ENCODE assay signal across 12 cellular contexts in genomic region chr6:24864345-24864744, GRCh38.
DNase-seq lines count a peak whose midpoint lies in the region; ATAC-seq and TF ChIP-seq lines count a peak whose summit lies in the region.
"Had no signal": no experiment of that assay in that cellular context is flagged by ENCODE, and none has a peak within 500 bp of the region (broad histone marks: within the 10 kb centered on the region; RNA-seq: fewer than 3 reads in every experiment).

No MANE protein-coding gene starts in this region.

- H3K36me3 Mint-ChIP-seq in activated CD4-positive, alpha-beta T cell treated with anti-CD3 and anti-CD28 coated beads for 36 hours (ENCODE audit: low read depth): peaks cover 61% of the 10 kb centered on the region
- peaks cover 24 to 70% (median 57%) of the 10 kb centered on the region in 5 donors for H3K36me3 Mint-ChIP-seq in naive thymus-derived CD4-positive, alpha-beta T cell

- H3K27ac ChIP-seq in WERI-Rb-1: peak overlapping the region; percentile 32
- H3K27ac ChIP-seq in naive thymus-derived CD4-positive, alpha-beta T cell (ENCODE audit: low read depth, low read length): peak overlapping the region; percentile 58
- H3K27ac ChIP-seq: A549 had no signal

- POLR2A ChIA-PET in activated CD4-positive, alpha-beta T cell treated with anti-CD3 and anti-CD28 coated beads for 36 hours (lab: Charles Lee): interaction anchor here (0.7 kb wide), 1 partner anchor 18 kb away, joined by 3 read pairs; no protein-coding TSS in a partner anchor
- POLR2A ChIA-PET in naive thymus-derived CD4-positive, alpha-beta T cell (lab: Charles Lee): interaction anchor here (0.6 to 1.9 kb wide), 7 partner anchors 9 to 127 kb away, joined by 3 to 7 read pairs (median 3); partner anchors contain the start of gene RIPOR2

- H3K4me1 ChIP-seq in naive thymus-derived CD4-positive, alpha-beta T cell (ENCODE audit: control insufficient read depth in 2 of 2, insufficient read depth in 2 of 2, low read length in 2 of 2): peaks cover 45 to 84% of the 10 kb centered on the region in 2 donors
- H3K4me1 ChIP-seq: A549 had no signal

- intact Hi-C loops in activated CD4-positive, alpha-beta T cell treated with anti-CD3 and anti-CD28 coated beads for 36 hours (cut with DNase I, micrococcal nuclease): no loop called here
- intact Hi-C loops in naive thymus-derived CD4-positive, alpha-beta T cell (cut with micrococcal nuclease): no loop called here

- peak overlapping the region; percentile 84 for H3K27ac Mint-ChIP-seq in activated CD4-positive, alpha-beta T cell treated with anti-CD3 and anti-CD28 coated beads for 36 hours
- peak overlapping the region in 8 of 9 donors; percentile 86 to 98 (median 96) for H3K27ac Mint-ChIP-seq in naive thymus-derived CD4-positive, alpha-beta T cell
- H3K27ac Mint-ChIP-seq: activated naive CD8-positive, alpha-beta T cell treated with anti-CD3 and anti-CD28 coated beads, Interleukin-2, amount 10 ng/mL, durations not matched to agents 7 days and 5 days had no signal

- H3K4me3 ChIP-seq in WERI-Rb-1 (ENCODE audit: low read depth, low read length): no peak overlapping the region
- no peak overlapping the region for H3K4me3 ChIP-seq in naive thymus-derived CD4-positive, alpha-beta T cell (ENCODE audit: low read length)
- H3K4me3 ChIP-seq: A549 had no signal

- H3K9me3 Mint-ChIP-seq in activated CD4-positive, alpha-beta T cell treated with anti-CD3 and anti-CD28 coated beads for 36 hours (ENCODE audit: low read depth): no peaks in the 10 kb centered on the region
- no peaks in the 10 kb centered on the region for H3K9me3 Mint-ChIP-seq in naive thymus-derived CD4-positive, alpha-beta T cell
- H3K9me3 Mint-ChIP-seq: activated naive CD8-positive, alpha-beta T cell treated with anti-CD3 and anti-CD28 coated beads, Interleukin-2, amount 10 ng/mL, durations not matched to agents 7 days and 5 days had no signal

- H3K27me3 Mint-ChIP-seq in activated CD4-positive, alpha-beta T cell treated with anti-CD3 and anti-CD28 coated beads for 36 hours: no peaks in the 10 kb centered on the region
- no peaks in the 10 kb centered on the region for H3K27me3 Mint-ChIP-seq in naive thymus-derived CD4-positive, alpha-beta T cell
- H3K27me3 Mint-ChIP-seq: activated naive CD8-positive, alpha-beta T cell treated with anti-CD3 and anti-CD28 coated beads, Interleukin-2, amount 10 ng/mL, durations not matched to agents 7 days and 5 days had no signal

- peaks cover 88% of the 10 kb centered on the region for H3K4me1 Mint-ChIP-seq in activated CD4-positive, alpha-beta T cell treated with anti-CD3 and anti-CD28 coated beads for 36 hours
- H3K4me1 Mint-ChIP-seq in naive thymus-derived CD4-positive, alpha-beta T cell: peaks cover 54 to 100% (median 94%) of the 10 kb centered on the region in 7 donors

- ATAC-seq in activated CD4-positive, alpha-beta T cell treated with anti-CD3 and anti-CD28 coated beads for 36 hours: no peak
- ATAC-seq in naive thymus-derived CD4-positive, alpha-beta T cell: no peak
- no peak for ATAC-seq in GM21390 (IDR thresholded peaks at IDR 0.05; ENCODE audit: unreplicated experiment)
- ATAC-seq: A549 had no signal

- DNase-seq in activated CD4-positive, alpha-beta T cell treated with anti-CD3 and anti-CD28 coated beads for 36 hours: no peak
- DNase-seq in activated CD4-positive, alpha-beta T cell treated with anti-CD3 and anti-CD28 coated beads, Interleukin-2, amount 50 U/mL, for 48 hours: no peak
- DNase-seq in NCI-H1694 (lab: John Stamatoyannopoulos, UW): peak; percentile 93
- DNase-seq in WERI-Rb-1: peak; percentile 53
- DNase-seq in naive thymus-derived CD4-positive, alpha-beta T cell: no peak
- DNase-seq in activated gamma-delta T cell (lab: John Stamatoyannopoulos, UW): no peak
- DNase-seq in NCI-H345 (lab: John Stamatoyannopoulos, UW): no peak
- DNase-seq: activated naive CD8-positive, alpha-beta T cell treated with anti-CD3 and anti-CD28 coated beads, Interleukin-2, amount 10 ng/mL, durations not matched to agents 7 days and 5 days; nucleus accumbens; stimulated activated CD4-positive, alpha-beta T cell treated with anti-CD3 and anti-CD28 coated beads, Interleukin-1b, Interleukin-23, amount 100 ng/mL, for 48 hours had no signal

- H3K9me3 ChIP-seq in WERI-Rb-1 (ENCODE audit: severe bottlenecking): peaks cover 2% of the 10 kb centered on the region
- no peaks in the 10 kb centered on the region for H3K9me3 ChIP-seq in naive thymus-derived CD4-positive, alpha-beta T cell (ENCODE audit: control insufficient read depth in 2 of 3, low read length in 3 of 3)
- H3K9me3 ChIP-seq: A549 had no signal

- H3K36me3 ChIP-seq in WERI-Rb-1: no peaks in the 10 kb centered on the region
- peaks cover 47 to 81% (median 79%) of the 10 kb centered on the region in 3 experiments for H3K36me3 ChIP-seq in naive thymus-derived CD4-positive, alpha-beta T cell (ENCODE audit: control insufficient read depth in 2 of 3, insufficient read depth in 3 of 3, low read length in 3 of 3)

- CTCF ChIA-PET in activated CD4-positive, alpha-beta T cell treated with anti-CD3 and anti-CD28 coated beads for 36 hours (lab: Charles Lee): interaction anchor here (0.5 to 1.8 kb wide), 7 partner anchors 8 to 199 kb away, joined by 3 to 7 read pairs (median 5); no protein-coding TSS in a partner anchor
- CTCF ChIA-PET in naive thymus-derived CD4-positive, alpha-beta T cell (lab: Charles Lee): interaction anchor here (0.8 to 2.6 kb wide), 4 partner anchors 15 to 153 kb away, joined by 3 to 10 read pairs (median 5); no protein-coding TSS in a partner anchor

- no peak for TF ChIP-seq CTCF in WERI-Rb-1 (IDR thresholded peaks at IDR 0.05; ENCODE audit: low read depth, low read length)

- H3K4me3 Mint-ChIP-seq in activated CD4-positive, alpha-beta T cell treated with anti-CD3 and anti-CD28 coated beads for 36 hours: no peak overlapping the region
- peak overlapping the region in 7 of 10 donors; percentile 28 to 89 (median 41) for H3K4me3 Mint-ChIP-seq in naive thymus-derived CD4-positive, alpha-beta T cell
- H3K4me3 Mint-ChIP-seq: activated naive CD8-positive, alpha-beta T cell treated with anti-CD3 and anti-CD28 coated beads, Interleukin-2, amount 10 ng/mL, durations not matched to agents 7 days and 5 days had no signal

- no peaks in the 10 kb centered on the region for H3K27me3 ChIP-seq in WERI-Rb-1 (ENCODE audit: insufficient read depth, low read depth, severe bottlenecking)
- H3K27me3 ChIP-seq in naive thymus-derived CD4-positive, alpha-beta T cell (ENCODE audit: control insufficient read depth in 2 of 2, insufficient read depth in 2 of 2, low read length in 2 of 2): no peaks in the 10 kb centered on the region

Comparison
In these comparisons a context has a peak if more than half of its experiments do, and no peak if none do; other contexts are left out.
1. DNase-seq: peak in NCI-H1694 (single experiment) and WERI-Rb-1 (single experiment); none in activated CD4-positive, alpha-beta T cell treated with anti-CD3 and anti-CD28 coated beads for 36 hours (single experiment), activated CD4-positive, alpha-beta T cell treated with anti-CD3 and anti-CD28 coated beads, Interleukin-2, amount 50 U/mL, for 48 hours (0 of 2), naive thymus-derived CD4-positive, alpha-beta T cell (0 of 9), activated gamma-delta T cell (single experiment) and NCI-H345 (single experiment).